In genomic region chr4:100823066-100823992, GRCh38 we compare ENCODE assay signal across 8 cellular contexts.
DNase-seq lines count a peak whose midpoint lies in the region; ATAC-seq and TF ChIP-seq lines count a peak whose summit lies in the region.

No MANE protein-coding gene starts in this region.

- no peak overlapping the region for H3K4me3 Mint-ChIP-seq in activated CD8-positive, alpha-beta T cell treated with anti-CD3 and anti-CD28 coated beads for 36 hours
- H3K4me3 Mint-ChIP-seq in activated CD8-positive, alpha-beta T cell treated with anti-CD3 and anti-CD28 coated beads, Interleukin-2, amount 10 ng/mL, durations not matched to agents 7 days and 5 days: no peak overlapping the region

- DNase-seq in activated CD8-positive, alpha-beta T cell treated with anti-CD3 and anti-CD28 coated beads for 36 hours: peak; percentile 38
- DNase-seq in activated CD8-positive, alpha-beta T cell treated with anti-CD3 and anti-CD28 coated beads, Interleukin-2, amount 10 ng/mL, durations not matched to agents 7 days and 5 days: no peak
- DNase-seq in RKO (ENCODE audit: low spot score) (peak; percentile 22), renal cortical epithelial cell (ENCODE audit: low read depth) (peak; percentile 68), GM19238 (ENCODE audit: insufficient read length, low spot score) (no peak), pons (ENCODE audit: low spot score) (no peak), T1000 (lab: John Stamatoyannopoulos, UW) (no peak)

- TF ChIP-seq CTCF in activated CD8-positive, alpha-beta T cell treated with anti-CD3 and anti-CD28 coated beads for 36 hours (IDR thresholded peaks at IDR 0.05): no peak

- H3K9me3 Mint-ChIP-seq in activated CD8-positive, alpha-beta T cell treated with anti-CD3 and anti-CD28 coated beads for 36 hours: no peaks in the 10 kb centered on the region
- no peaks in the 10 kb centered on the region for H3K9me3 Mint-ChIP-seq in activated CD8-positive, alpha-beta T cell treated with anti-CD3 and anti-CD28 coated beads, Interleukin-2, amount 10 ng/mL, durations not matched to agents 7 days and 5 days (ENCODE audit: insufficient read depth)

- POLR2A ChIA-PET in activated CD8-positive, alpha-beta T cell treated with anti-CD3 and anti-CD28 coated beads for 36 hours (lab: Charles Lee): interaction anchor here (0.6 kb wide), 2 partner anchors 10 to 178 kb away, joined by 3 read pairs; no protein-coding TSS in a partner anchor
- POLR2A ChIA-PET in activated CD8-positive, alpha-beta T cell treated with anti-CD3 and anti-CD28 coated beads, Interleukin-2, amount 10 ng/mL, durations not matched to agents 7 days and 5 days (lab: Charles Lee): no interaction called here

- peaks cover 2% of the 10 kb centered on the region for H3K27me3 Mint-ChIP-seq in activated CD8-positive, alpha-beta T cell treated with anti-CD3 and anti-CD28 coated beads for 36 hours
- H3K27me3 Mint-ChIP-seq in activated CD8-positive, alpha-beta T cell treated with anti-CD3 and anti-CD28 coated beads, Interleukin-2, amount 10 ng/mL, durations not matched to agents 7 days and 5 days (ENCODE audit: low read depth): no peaks in the 10 kb centered on the region

- H3K36me3 Mint-ChIP-seq in activated CD8-positive, alpha-beta T cell treated with anti-CD3 and anti-CD28 coated beads for 36 hours (ENCODE audit: low read depth): no peaks in the 10 kb centered on the region
- no peaks in the 10 kb centered on the region for H3K36me3 Mint-ChIP-seq in activated CD8-positive, alpha-beta T cell treated with anti-CD3 and anti-CD28 coated beads, Interleukin-2, amount 10 ng/mL, durations not matched to agents 7 days and 5 days (ENCODE audit: low read depth)

- peaks cover 11% of the 10 kb centered on the region for H3K4me1 Mint-ChIP-seq in activated CD8-positive, alpha-beta T cell treated with anti-CD3 and anti-CD28 coated beads for 36 hours (ENCODE audit: low read depth)
- H3K4me1 Mint-ChIP-seq in activated CD8-positive, alpha-beta T cell treated with anti-CD3 and anti-CD28 coated beads, Interleukin-2, amount 10 ng/mL, durations not matched to agents 7 days and 5 days (ENCODE audit: low read depth): no peaks in the 10 kb centered on the region

- peak; percentile 85 for ATAC-seq in activated CD8-positive, alpha-beta T cell treated with anti-CD3 and anti-CD28 coated beads for 36 hours
- no peak for ATAC-seq in activated CD8-positive, alpha-beta T cell treated with anti-CD3 and anti-CD28 coated beads, Interleukin-2, amount 10 ng/mL, durations not matched to agents 7 days and 5 days
- peak; percentile 87 for ATAC-seq in HG02642 (IDR thresholded peaks at IDR 0.05; ENCODE audit: poor library complexity, unreplicated experiment)

- H3K27ac Mint-ChIP-seq in activated CD8-positive, alpha-beta T cell treated with anti-CD3 and anti-CD28 coated beads for 36 hours: peak overlapping the region; percentile 48
- H3K27ac Mint-ChIP-seq in activated CD8-positive, alpha-beta T cell treated with anti-CD3 and anti-CD28 coated beads, Interleukin-2, amount 10 ng/mL, durations not matched to agents 7 days and 5 days: no peak overlapping the region

- CTCF ChIA-PET in activated CD8-positive, alpha-beta T cell treated with anti-CD3 and anti-CD28 coated beads for 36 hours (lab: Charles Lee): interaction anchor here (1.0 to 1.2 kb wide), 2 partner anchors 13 to 730 kb away, joined by 3 read pairs; no protein-coding TSS in a partner anchor
- CTCF ChIA-PET in activated CD8-positive, alpha-beta T cell treated with anti-CD3 and anti-CD28 coated beads, Interleukin-2, amount 10 ng/mL, durations not matched to agents 7 days and 5 days (lab: Charles Lee): no interaction called here

- intact Hi-C loops in activated CD8-positive, alpha-beta T cell treated with anti-CD3 and anti-CD28 coated beads for 36 hours (cut with micrococcal nuclease): no loop called here

Comparison
In these comparisons a context has a peak if more than half of its experiments do, and no peak if none do; other contexts are left out.
1. DNase-seq: peak in activated CD8-positive, alpha-beta T cell treated with anti-CD3 and anti-CD28 coated beads for 36 hours (single experiment), RKO (single experiment) and renal cortical epithelial cell (single experiment); none in activated CD8-positive, alpha-beta T cell treated with anti-CD3 and anti-CD28 coated beads, Interleukin-2, amount 10 ng/mL, durations not matched to agents 7 days and 5 days (single experiment), GM19238 (single experiment), pons (single experiment) and T1000 (single experiment).